ENCODE assay signal across 9 cellular contexts in genomic region chr11:48064306-48064705, GRCh38.
DNase-seq lines count a peak whose midpoint lies in the region; ATAC-seq and TF ChIP-seq lines count a peak whose summit lies in the region.
"Had no signal": no experiment of that assay in that cellular context is flagged by ENCODE, and none has a peak within 500 bp of the region (broad histone marks: within the 10 kb centered on the region; RNA-seq: fewer than 3 reads in every experiment).

No MANE protein-coding gene starts in this region.

- BruUV-seq in PC-9 (replicated peaks; lab: Mats Ljungman, UMichigan) = no TSS peak

- H2AFZ ChIP-seq in PC-9 (no peak overlapping the region), trophoblast cell (ENCODE audit: insufficient read depth, low read length, poor library complexity) (no peak overlapping the region)

- H4K20me1 ChIP-seq in PC-9 (ENCODE audit: insufficient read depth) = no peaks in the 10 kb centered on the region

- H3K9me3 Mint-ChIP-seq in CD4-positive, alpha-beta T cell = no peaks in the 10 kb centered on the region

- no peak overlapping the region for H4K8ac ChIP-seq in trophoblast cell (ENCODE audit: low read depth, low read length)

- peaks cover 4% of the 10 kb centered on the region for H3K79me1 ChIP-seq in trophoblast cell (ENCODE audit: low read length)

- peak overlapping the region; percentile 68 for H2AK5ac ChIP-seq in trophoblast cell (ENCODE audit: low read length)

- TF ChIP-seq CTCF in PC-9 (conservative IDR thresholded peaks at IDR 0.05) (no peak), adrenal gland (IDR thresholded peaks at IDR 0.05) (no peak)
- no peak for TF ChIP-seq CTCF in CD4-positive, alpha-beta T cell (IDR thresholded peaks at IDR 0.05)

- no peak overlapping the region for H3K23ac ChIP-seq in trophoblast cell (ENCODE audit: low read length)

- CTCF ChIA-PET in PC-9 (lab: Charles Lee) = interaction anchor here (1.1 to 1.3 kb wide), 3 partner anchors 8 to 130 kb away, joined by 3 to 16 read pairs (median 3); no protein-coding TSS in a partner anchor
- CTCF ChIA-PET in CD4-positive, alpha-beta T cell (lab: Charles Lee) = interaction anchor here (1.4 to 1.7 kb wide), 2 partner anchors 15 to 45 kb away, joined by 5 to 6 read pairs; no protein-coding TSS in a partner anchor

- intact Hi-C loops in PC-9 (cut with micrococcal nuclease; ENCODE audit: unreplicated experiment) = no loop called here
- intact Hi-C loops in CD4-positive, alpha-beta T cell (cut with DNase I, micrococcal nuclease) = no loop called here
- intact Hi-C loops in adrenal gland (cut with DNase I) = no loop called here

- no peak overlapping the region for H3K27ac Mint-ChIP-seq in CD4-positive, alpha-beta T cell

- no peak for ATAC-seq in HG02885 (IDR thresholded peaks at IDR 0.05; ENCODE audit: poor library complexity, unreplicated experiment)
- no peak for ATAC-seq in HG02970 (IDR thresholded peaks at IDR 0.05; ENCODE audit: low FRiP score, unreplicated experiment)
- no peak for ATAC-seq in CD4-positive, alpha-beta T cell (ENCODE audit: poor library complexity)

- peaks cover 17% of the 10 kb centered on the region for H3K36me3 Mint-ChIP-seq in CD4-positive, alpha-beta T cell (ENCODE audit: low read depth)

- no peaks in the 10 kb centered on the region for H3K27me3 ChIP-seq in PC-9 (ENCODE audit: insufficient read depth, low read depth)
- no peaks in the 10 kb centered on the region for H3K27me3 ChIP-seq in trophoblast cell (ENCODE audit: insufficient read depth, low read length)
- H3K27me3 ChIP-seq in CD4-positive, alpha-beta T cell (ENCODE audit: control insufficient read depth, insufficient read depth, low read length) = no peaks in the 10 kb centered on the region
- H3K27me3 ChIP-seq in adrenal gland = no peaks in the 10 kb centered on the region

- peak overlapping the region; percentile 67 for H3K4ac ChIP-seq in trophoblast cell (ENCODE audit: low read depth, low read length)

- H3K14ac ChIP-seq in trophoblast cell (ENCODE audit: low read length) = peak overlapping the region; percentile 70

- H3K36me3 ChIP-seq in PC-9 (ENCODE audit: low read depth) (peaks cover 4% of the 10 kb centered on the region; the same call in 1 of the 2 replicates), trophoblast cell (ENCODE audit: control insufficient read depth in 1 of 2, insufficient read depth in 2 of 2, low read length in 2 of 2) (no peaks in the 10 kb centered on the region), adrenal gland (replicated peaks in 1 of 2) (no peaks in the 10 kb centered on the region)

- H3K4me3 Mint-ChIP-seq in CD4-positive, alpha-beta T cell = no peak overlapping the region

- H3K9me3 ChIP-seq in PC-9 (ENCODE audit: insufficient read depth, low read depth) = no peaks in the 10 kb centered on the region; the same call in 1 of the 2 replicates
- H3K9me3 ChIP-seq in trophoblast cell (ENCODE audit: insufficient read depth, low read depth, low read length) = no peaks in the 10 kb centered on the region
- no peaks in the 10 kb centered on the region for H3K9me3 ChIP-seq in CD4-positive, alpha-beta T cell (ENCODE audit: control insufficient read depth, low read length)
- H3K9me3 ChIP-seq in adrenal gland (replicated peaks in 1 of 3) = no peaks in the 10 kb centered on the region

- peaks cover 56% of the 10 kb centered on the region for H3K4me1 Mint-ChIP-seq in CD4-positive, alpha-beta T cell (ENCODE audit: low read depth)

- no CpG with 5 or more reads among the region's 8 CpGs for WGBS in trophoblast cell (ENCODE audit: extremely low coverage, insufficient coverage, insufficient read length)
- 56 to 78% (median 70%) methylated on average over 5 to 8 of the region's 8 CpGs for WGBS in adrenal gland, 4 donors

- POLR2A ChIA-PET in PC-9 (lab: Charles Lee; ENCODE audit: unreplicated experiment) = interaction anchor here (0.6 kb wide), 1 partner anchor 879 kb away, joined by 8 read pairs; no protein-coding TSS in a partner anchor
- POLR2A ChIA-PET in CD4-positive, alpha-beta T cell (lab: Charles Lee) = interaction anchor here (1.1 to 1.7 kb wide), 3 partner anchors 8 to 31 kb away, joined by 4 to 8 read pairs (median 5); no protein-coding TSS in a partner anchor

- peak overlapping the region; percentile 27; the same call in 1 of the 2 replicates for H3K4me3 ChIP-seq in PC-9
- no peak overlapping the region for H3K4me3 ChIP-seq in trophoblast cell (ENCODE audit: low read depth, low read length)
- no peak overlapping the region for H3K4me3 ChIP-seq in adrenal gland

- peaks cover 68% of the 10 kb centered on the region for H3K4me1 ChIP-seq in PC-9 (replicated peaks; ENCODE audit: insufficient read depth)
- H3K4me1 ChIP-seq in trophoblast cell (ENCODE audit: control insufficient read depth in 1 of 2, insufficient read depth in 2 of 2, low read length in 2 of 2) = peaks cover 7 to 12% of the 10 kb centered on the region in 2 experiments
- peaks cover 0 to 19% of the 10 kb centered on the region in 2 donors for H3K4me1 ChIP-seq in adrenal gland (replicated peaks in 1 of 2)

- no peaks in the 10 kb centered on the region for H3K27me3 Mint-ChIP-seq in CD4-positive, alpha-beta T cell

- peak overlapping the region; percentile 50 for H2BK12ac ChIP-seq in trophoblast cell (ENCODE audit: low read length)

- no peak for TF ChIP-seq POLR2A in adrenal gland (IDR thresholded peaks at IDR 0.05)

- H2BK5ac ChIP-seq in trophoblast cell (ENCODE audit: low read depth, low read length, poor library complexity) = no peak overlapping the region

- H2BK120ac ChIP-seq in trophoblast cell (ENCODE audit: insufficient read depth, low read length, poor library complexity) = peak overlapping the region; percentile 65

- DNase-seq in AG08396 (ENCODE audit: low spot score) (peak; percentile 62), PC-9 (peak; percentile 28 to 33), fibroblast of peridontal ligament (ENCODE audit: extremely low read depth) (peak; percentile 63), trophoblast cell (no peak), adrenal gland (no peak)
- no peak for DNase-seq in CD4-positive, alpha-beta T cell
- DNase-seq: NCI-H748 treated with DMSO at 0.1 percent for 48 hours had no signal

- H3K9ac ChIP-seq in trophoblast cell (ENCODE audit: low read length) = no peak overlapping the region

- H3K79me2 ChIP-seq in PC-9 (ENCODE audit: low read depth) = peaks cover 64% of the 10 kb centered on the region
- H3K79me2 ChIP-seq in trophoblast cell (ENCODE audit: control insufficient read depth, insufficient read depth, low read length, poor library complexity) = no peaks in the 10 kb centered on the region

- peak overlapping the region; percentile 95 for H3K27ac ChIP-seq in PC-9
- no peak overlapping the region for H3K27ac ChIP-seq in trophoblast cell (ENCODE audit: low read depth, low read length)
- no peak overlapping the region for H3K27ac ChIP-seq in CD4-positive, alpha-beta T cell (ENCODE audit: low read depth, low read length)
- H3K27ac ChIP-seq in adrenal gland = peak overlapping the region in 2 of 5 donors; percentile 22 to 66

- no peaks in the 10 kb centered on the region for H3K9me2 ChIP-seq in PC-9 (ENCODE audit: insufficient read depth)

- peaks cover 73% of the 10 kb centered on the region for H3F3A ChIP-seq in PC-9 (ENCODE audit: insufficient read depth, low read depth)

- H4K12ac ChIP-seq in trophoblast cell (ENCODE audit: low read depth, low read length) = no peak overlapping the region

- H3K18ac ChIP-seq in trophoblast cell (ENCODE audit: low read length) = peak overlapping the region; percentile 37

- peak overlapping the region; percentile 28 for H4K91ac ChIP-seq in trophoblast cell (ENCODE audit: low read depth, low read length)

- H3K4me2 ChIP-seq in PC-9 = peak overlapping the region; percentile 73
- H3K4me2 ChIP-seq in trophoblast cell (ENCODE audit: low read length) = no peak overlapping the region

Comparison
In these comparisons a context has a peak if more than half of its experiments do, and no peak if none do; other contexts are left out.
1. DNase-seq: peak in AG08396 (single experiment), PC-9 (2 of 2) and fibroblast of peridontal ligament (single experiment); none in trophoblast cell (0 of 2), CD4-positive, alpha-beta T cell (0 of 10) and adrenal gland (0 of 7).